25 cellular contexts compared by ENCODE assay signal in the genomic region with DNA sequence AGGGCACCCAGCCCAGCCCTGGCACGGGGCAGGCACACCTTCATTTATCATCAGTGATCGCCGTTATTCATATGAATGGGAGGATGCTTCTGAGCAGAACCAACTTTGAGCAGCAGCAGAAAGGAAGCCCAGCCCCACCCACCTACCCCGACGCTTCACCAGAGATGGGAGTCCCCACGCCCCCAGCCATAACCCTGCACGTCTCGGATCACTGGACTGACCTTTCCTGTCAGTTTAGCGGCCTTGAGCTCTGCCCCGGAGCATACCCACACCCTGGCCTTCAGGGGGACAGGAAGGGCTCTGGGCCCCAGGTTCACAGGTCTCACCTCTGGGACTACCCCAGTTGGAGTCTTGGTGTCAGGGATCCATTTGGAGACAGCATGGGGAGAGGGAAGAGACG.
"Had no signal": no experiment of that assay in that cellular context is flagged by ENCODE, and none has a peak within 500 bp of the region (broad histone marks: within the 10 kb centered on the region; RNA-seq: fewer than 3 reads in every experiment).

No MANE protein-coding gene starts in this region.

- ATAC-seq: activated T-cell treated with anti-CD3 and anti-CD28 coated beads, Interleukin-2, amount 50 U/mL, for 4 hours; activated T-helper 17 cell treated with anti-CD3 and anti-CD28 coated beads, Interleukin-2, amount 50 U/mL, for 72 hours; effector memory CD8-positive, alpha-beta T cell; foreskin keratinocyte; gastrocnemius medialis; WTC11 had no signal

- H3K36me3 ChIP-seq: esophagus muscularis mucosa, gastrocnemius medialis had no signal

- H3K4me3 Mint-ChIP-seq: activated CD4-positive, alpha-beta T cell treated with anti-CD3 and anti-CD28 coated beads, Interleukin-2, amount 10 ng/mL, durations not matched to agents 7 days and 5 days; activated naive CD8-positive, alpha-beta T cell; activated T-cell treated with anti-CD3 and anti-CD28 coated beads, Interleukin-2, amount 50 U/mL, for 4 hours; activated T-helper 17 cell treated with anti-CD3 and anti-CD28 coated beads, Interleukin-2, amount 50 U/mL, for 72 hours; effector memory CD8-positive, alpha-beta T cell; WTC11 had no signal

- DNase-seq: activated CD4-positive, alpha-beta T cell treated with anti-CD3 and anti-CD28 coated beads for 1 hour; activated CD4-positive, alpha-beta T cell treated with anti-CD3 and anti-CD28 coated beads for 4 hours; activated CD4-positive, alpha-beta T cell treated with anti-CD3 and anti-CD28 coated beads, Interleukin-2, amount 10 ng/mL, durations not matched to agents 7 days and 5 days; activated CD4-positive, alpha-beta T cell treated with anti-CD3 and anti-CD28 coated beads, Interleukin-2, amount 50 U/mL, for 4 hours; activated effector memory CD4-positive, alpha-beta T cell treated with Interleukin-2 at 50 U/mL for 16 hours; activated gamma-delta T cell treated with Interleukin-2 at 50 U/mL for 16 hours; activated naive CD4-positive, alpha-beta T cell treated with anti-CD3 and anti-CD28 coated beads, Interleukin-2, amount 50 U/mL, for 16 hours; activated naive CD4-positive, alpha-beta T cell treated with Interleukin-2 at 50 U/mL for 16 hours; activated T-cell treated with anti-CD3 and anti-CD28 coated beads, Interleukin-2, amount 50 U/mL, for 4 hours; amniotic stem cell; anterior cingulate cortex; caudate nucleus; cortex of kidney; dermis blood vessel endothelial cell; effector CD4-positive, alpha-beta T cell; effector memory CD8-positive, alpha-beta T cell; erythroblast; foreskin keratinocyte; gastrocnemius medialis; glutamatergic neuron; T-helper 2 cell had no signal

- H3K27me3 Mint-ChIP-seq: activated CD4-positive, alpha-beta T cell treated with anti-CD3 and anti-CD28 coated beads, Interleukin-2, amount 10 ng/mL, durations not matched to agents 7 days and 5 days; activated naive CD8-positive, alpha-beta T cell; activated T-helper 17 cell treated with anti-CD3 and anti-CD28 coated beads, Interleukin-2, amount 50 U/mL, for 72 hours; effector memory CD8-positive, alpha-beta T cell had no signal

- H3K27ac ChIP-seq: esophagus muscularis mucosa, foreskin keratinocyte, gastrocnemius medialis had no signal

- H3K4me3 ChIP-seq: esophagus muscularis mucosa, gastrocnemius medialis had no signal

- H3K9me3 Mint-ChIP-seq: activated CD4-positive, alpha-beta T cell treated with anti-CD3 and anti-CD28 coated beads, Interleukin-2, amount 10 ng/mL, durations not matched to agents 7 days and 5 days; activated T-cell treated with anti-CD3 and anti-CD28 coated beads, Interleukin-2, amount 50 U/mL, for 4 hours; activated T-helper 17 cell treated with anti-CD3 and anti-CD28 coated beads, Interleukin-2, amount 50 U/mL, for 72 hours; effector memory CD8-positive, alpha-beta T cell; WTC11 had no signal

- H3K27me3 ChIP-seq: esophagus muscularis mucosa, foreskin keratinocyte, gastrocnemius medialis had no signal

- H3K9me3 ChIP-seq: esophagus muscularis mucosa, gastrocnemius medialis had no signal

- H3K27ac Mint-ChIP-seq: activated naive CD8-positive, alpha-beta T cell; WTC11 had no signal
